Comparison of ENCODE assay signal across 24 cellular contexts in the genomic region with DNA sequence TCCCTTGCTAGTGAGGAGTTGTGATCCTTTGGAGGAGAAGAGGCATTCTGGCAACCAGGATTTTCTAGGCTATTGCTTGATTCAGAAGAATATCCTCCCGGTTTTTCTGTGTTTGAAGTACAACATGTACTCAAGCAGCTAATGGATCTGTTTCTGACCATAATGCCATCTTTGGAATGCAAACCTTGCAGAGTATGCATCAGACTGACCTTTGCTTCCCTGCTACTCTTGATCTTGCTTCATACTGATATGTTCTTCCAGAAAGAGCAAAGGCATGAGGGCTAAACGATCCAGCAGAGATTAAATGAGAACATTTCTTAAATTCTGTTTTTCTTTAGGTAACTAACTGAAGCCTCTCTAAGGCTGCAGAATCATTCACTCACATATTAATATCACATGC.
DNase-seq lines count a peak whose midpoint lies in the region; ATAC-seq and TF ChIP-seq lines count a peak whose summit lies in the region.
"Had no signal": no experiment of that assay in that cellular context is flagged by ENCODE, and none has a peak within 500 bp of the region (broad histone marks: within the 10 kb centered on the region; RNA-seq: fewer than 3 reads in every experiment).

No MANE protein-coding gene starts in this region.

- POLR2A ChIA-PET in IMR-90 (lab: Charles Lee; ENCODE audit: unreplicated experiment): no interaction called here
- POLR2A ChIA-PET in naive thymus-derived CD4-positive, alpha-beta T cell (lab: Charles Lee): no interaction called here
- POLR2A ChIA-PET in activated CD4-positive, alpha-beta T cell treated with anti-CD3 and anti-CD28 coated beads, Interleukin-2, amount 10 ng/mL, durations not matched to agents 7 days and 5 days (lab: Charles Lee): no interaction called here

- H3K4me2 ChIP-seq in IMR-90 (ENCODE audit: low read depth, low read length) (peak overlapping the region; percentile 55; the same call in 1 of the 2 replicates), fibroblast of lung (ENCODE audit: extremely low read depth, insufficient read depth, low read length) (no peak overlapping the region)

- peaks cover 0 to 17% (median 0%) of the 10 kb centered on the region in 5 donors for H3K27me3 Mint-ChIP-seq in naive thymus-derived CD4-positive, alpha-beta T cell
- H3K27me3 Mint-ChIP-seq in activated CD4-positive, alpha-beta T cell treated with anti-CD3 and anti-CD28 coated beads, Interleukin-2, amount 10 ng/mL, durations not matched to agents 7 days and 5 days: peaks cover 2% of the 10 kb centered on the region
- H3K27me3 Mint-ChIP-seq: memory B cell; stimulated activated naive CD8-positive, alpha-beta T cell treated with anti-CD3 and anti-CD28 coated beads, Interleukin-15, amount 100 ng/mL, for 72 hours had no signal

- no peaks in the 10 kb centered on the region for H3K9me1 ChIP-seq in IMR-90 (ENCODE audit: insufficient read depth, low read length)

- in situ Hi-C loops in IMR-90 (cut with MboI; ENCODE audit: low sequenced_read_pairs): no loop called here

- H4K20me1 ChIP-seq in IMR-90 (ENCODE audit: insufficient read depth, low read length): no peaks in the 10 kb centered on the region
- no peaks in the 10 kb centered on the region for H4K20me1 ChIP-seq in fibroblast of lung (ENCODE audit: control insufficient read depth, extremely low read depth, insufficient read depth, low read length)

- H3K27me3 ChIP-seq in IMR-90 (ENCODE audit: control insufficient read depth, insufficient read depth, low read length) (no peaks in the 10 kb centered on the region), fibroblast of lung (ENCODE audit: control insufficient read depth, insufficient read depth, low read length) (no peaks in the 10 kb centered on the region), lower lobe of right lung (ENCODE audit: low read depth) (no peaks in the 10 kb centered on the region)
- no peaks in the 10 kb centered on the region for H3K27me3 ChIP-seq in naive thymus-derived CD4-positive, alpha-beta T cell (ENCODE audit: control insufficient read depth in 2 of 2, insufficient read depth in 2 of 2, low read length in 2 of 2)
- H3K27me3 ChIP-seq: transverse colon had no signal

- H3K9ac ChIP-seq in IMR-90 (ENCODE audit: low read depth, low read length) (no peak overlapping the region), fibroblast of lung (ENCODE audit: insufficient read depth, low read length) (no peak overlapping the region)

- peak overlapping the region; percentile 76; the same call in 1 of the 2 replicates for H3K23ac ChIP-seq in IMR-90 (ENCODE audit: low read depth, low read length)

- no TSS peak for BruUV-seq in IMR-90 (replicated peaks; lab: Mats Ljungman, UMichigan)

- peak overlapping the region; percentile 94; the same call in 1 of the 2 replicates for H3K18ac ChIP-seq in IMR-90 (ENCODE audit: low read depth, low read length)

- peak overlapping the region; percentile 81 for H3K14ac ChIP-seq in IMR-90 (replicated peaks; ENCODE audit: low read depth, low read length)

- no peaks in the 10 kb centered on the region for H3K79me2 ChIP-seq in fibroblast of lung (ENCODE audit: control insufficient read depth, insufficient read depth, low read length)

- peak overlapping the region; percentile 50; the same call in 1 of the 2 replicates for H4K5ac ChIP-seq in IMR-90 (ENCODE audit: low read depth, low read length)

- peak overlapping the region; percentile 53 for H2BK20ac ChIP-seq in IMR-90 (ENCODE audit: low read depth, low read length)

- H2BK120ac ChIP-seq in IMR-90 (ENCODE audit: low read depth, low read length): peak overlapping the region; percentile 94

- H3K9me3 ChIP-seq in IMR-90 (ENCODE audit: control insufficient read depth, insufficient read depth, low read length): no peaks in the 10 kb centered on the region
- no peaks in the 10 kb centered on the region for H3K9me3 ChIP-seq in fibroblast of lung (ENCODE audit: control insufficient read depth, insufficient read depth, low read depth, low read length)
- H3K9me3 ChIP-seq in naive thymus-derived CD4-positive, alpha-beta T cell (ENCODE audit: control insufficient read depth in 2 of 3, low read length in 3 of 3): no peaks in the 10 kb centered on the region
- H3K9me3 ChIP-seq in lower lobe of right lung: no peaks in the 10 kb centered on the region
- H3K9me3 ChIP-seq: transverse colon had no signal

- peak overlapping the region; percentile 72 for H4K91ac ChIP-seq in IMR-90 (ENCODE audit: insufficient read depth, low read depth, low read length)

- dilution Hi-C loops in IMR-90 (cut with HindIII; ENCODE audit: low sequenced_read_pairs, unreplicated experiment): no loop called here

- TF ChIP-seq POLR2A in IMR-90 (IDR thresholded peaks at IDR 0.05; ENCODE audit: low read depth, low read length): no peak

- peaks cover 0 to 3% (median 0%) of the 10 kb centered on the region in 5 donors for H3K36me3 Mint-ChIP-seq in naive thymus-derived CD4-positive, alpha-beta T cell
- no peaks in the 10 kb centered on the region for H3K36me3 Mint-ChIP-seq in activated CD4-positive, alpha-beta T cell treated with anti-CD3 and anti-CD28 coated beads, Interleukin-2, amount 10 ng/mL, durations not matched to agents 7 days and 5 days (ENCODE audit: low read depth)
- H3K36me3 Mint-ChIP-seq: memory B cell had no signal

- peak overlapping the region; percentile 89 for H2BK5ac ChIP-seq in IMR-90 (ENCODE audit: low read depth, low read length, poor library complexity, severe bottlenecking)

- H3K4me1 ChIP-seq in IMR-90 (ENCODE audit: control insufficient read depth, insufficient read depth, low read length) (peaks cover 7% of the 10 kb centered on the region; the same call in 1 of the 2 replicates), fibroblast of lung (ENCODE audit: control insufficient read depth, extremely low read depth, insufficient read depth, low read length) (no peaks in the 10 kb centered on the region), lower lobe of right lung (no peaks in the 10 kb centered on the region)
- no peaks in the 10 kb centered on the region for H3K4me1 ChIP-seq in naive thymus-derived CD4-positive, alpha-beta T cell (ENCODE audit: control insufficient read depth in 2 of 2, insufficient read depth in 2 of 2, low read length in 2 of 2)
- H3K4me1 ChIP-seq: transverse colon had no signal

- peak overlapping the region; percentile 56; the same call in 1 of the 2 replicates for H2AK5ac ChIP-seq in IMR-90 (ENCODE audit: low read depth, low read length)

- CTCF ChIA-PET in IMR-90 (lab: Yijun Ruan, JAX): no interaction called here
- CTCF ChIA-PET in naive thymus-derived CD4-positive, alpha-beta T cell (lab: Charles Lee): no interaction called here
- CTCF ChIA-PET in activated CD4-positive, alpha-beta T cell treated with anti-CD3 and anti-CD28 coated beads, Interleukin-2, amount 10 ng/mL, durations not matched to agents 7 days and 5 days (lab: Charles Lee): no interaction called here

- peak overlapping the region; percentile 32; the same call in 1 of the 2 replicates for H3K56ac ChIP-seq in IMR-90 (ENCODE audit: extremely low read depth, insufficient read depth, low read length)

- TF ChIP-seq CTCF in IMR-90 (conservative IDR thresholded peaks at IDR 0.05; ENCODE audit: low read depth, low read length): no peak
- TF ChIP-seq CTCF in fibroblast of lung (conservative IDR thresholded peaks at IDR 0.05 in 1 of 2, IDR thresholded peaks at IDR 0.05 in 1 of 2; ENCODE audit: low read depth in 1 of 2, low read length in 2 of 2): no peak
- no peak for TF ChIP-seq CTCF in lower lobe of right lung (IDR thresholded peaks at IDR 0.05)

- peaks cover 0 to 24% (median 11%) of the 10 kb centered on the region in 11 donors for H3K9me3 Mint-ChIP-seq in naive thymus-derived CD4-positive, alpha-beta T cell
- peaks cover 3% of the 10 kb centered on the region for H3K9me3 Mint-ChIP-seq in activated CD4-positive, alpha-beta T cell treated with anti-CD3 and anti-CD28 coated beads, Interleukin-2, amount 10 ng/mL, durations not matched to agents 7 days and 5 days
- H3K9me3 Mint-ChIP-seq: memory B cell had no signal

- H3K4me3 Mint-ChIP-seq in naive thymus-derived CD4-positive, alpha-beta T cell: no peak overlapping the region
- no peak overlapping the region for H3K4me3 Mint-ChIP-seq in activated CD4-positive, alpha-beta T cell treated with anti-CD3 and anti-CD28 coated beads, Interleukin-2, amount 10 ng/mL, durations not matched to agents 7 days and 5 days
- H3K4me3 Mint-ChIP-seq: memory B cell; stimulated activated naive CD8-positive, alpha-beta T cell treated with anti-CD3 and anti-CD28 coated beads, Interleukin-15, amount 100 ng/mL, for 72 hours had no signal

- no peaks in the 10 kb centered on the region for H3K4me1 Mint-ChIP-seq in naive thymus-derived CD4-positive, alpha-beta T cell
- no peaks in the 10 kb centered on the region for H3K4me1 Mint-ChIP-seq in activated CD4-positive, alpha-beta T cell treated with anti-CD3 and anti-CD28 coated beads, Interleukin-2, amount 10 ng/mL, durations not matched to agents 7 days and 5 days
- H3K4me1 Mint-ChIP-seq: memory B cell; stimulated activated naive CD8-positive, alpha-beta T cell treated with anti-CD3 and anti-CD28 coated beads, Interleukin-15, amount 100 ng/mL, for 72 hours had no signal

- DNase-seq in AG08396 (ENCODE audit: low spot score): peak; percentile 38
- DNase-seq in IMR-90: peak; percentile 69
- DNase-seq in fibroblast of lung (ENCODE audit: low read depth in 2 of 2): peak; percentile 33 to 71
- DNase-seq in non-pigmented ciliary epithelial cell (ENCODE audit: low read depth): peak; percentile 55
- DNase-seq in naive thymus-derived CD4-positive, alpha-beta T cell: no peak
- no peak for DNase-seq in lower lobe of right lung
- DNase-seq in activated CD4-positive, alpha-beta T cell treated with anti-CD3 and anti-CD28 coated beads, Interleukin-2, amount 10 ng/mL, durations not matched to agents 7 days and 5 days: no peak
- DNase-seq: activated CD4-positive, alpha-beta T cell treated with anti-CD3 and anti-CD28 coated beads, Interleukin-2, amount 50 U/mL, for 48 hours; activated effector memory CD4-positive, alpha-beta T cell treated with Interleukin-2 at 50 U/mL for 16 hours; dermis blood vessel endothelial cell; DMS153; kidney glomerular epithelial cell; NCI-H187; NCI-H526 treated with DMSO at 0.1 percent for 48 hours; occipital lobe; RPMI8226; stimulated activated CD4-positive, alpha-beta T cell treated with anti-CD3 and anti-CD28 coated beads, Interleukin-12 subunit alpha, Interleukin-12 subunit beta, amount 100 ng/mL, for 4 hours; stimulated activated naive CD8-positive, alpha-beta T cell treated with anti-CD3 and anti-CD28 coated beads, Interleukin-15, amount 100 ng/mL, for 72 hours; transverse colon had no signal

- H3K4ac ChIP-seq in IMR-90 (ENCODE audit: low read depth, low read length): peak overlapping the region; percentile 77

- H3K27ac ChIP-seq in IMR-90 (ENCODE audit: insufficient read depth, low read length) (0 out of 2 replicates have a peak overlapping the region, but pooled peaks have one; percentile 23), fibroblast of lung (ENCODE audit: insufficient read depth, low read length) (no peak overlapping the region), lower lobe of right lung (no peak overlapping the region)
- no peak overlapping the region for H3K27ac ChIP-seq in naive thymus-derived CD4-positive, alpha-beta T cell (ENCODE audit: low read depth, low read length)
- H3K27ac ChIP-seq: SK-N-MC, transverse colon, VCaP had no signal

- H3K4me3 ChIP-seq in IMR-90 (ENCODE audit: insufficient read depth, low read depth, low read length) (no peak overlapping the region), fibroblast of lung (replicated peaks in 1 of 4; ENCODE audit: control extremely low read depth in 1 of 4, insufficient read depth in 1 of 4, low read depth in 3 of 4, low read length in 4 of 4) (no peak overlapping the region), lower lobe of right lung (no peak overlapping the region)
- no peak overlapping the region for H3K4me3 ChIP-seq in naive thymus-derived CD4-positive, alpha-beta T cell (ENCODE audit: low read length)
- H3K4me3 ChIP-seq: SK-N-MC, transverse colon had no signal

- no peak for TF ChIP-seq RAD21 in IMR-90 (IDR thresholded peaks at IDR 0.05; ENCODE audit: low read length)

- intact Hi-C loops in IMR-90 (cut with micrococcal nuclease): no loop called here
- intact Hi-C loops in naive thymus-derived CD4-positive, alpha-beta T cell (cut with micrococcal nuclease): no loop called here
- intact Hi-C loops in lower lobe of right lung (cut with DNase I): no loop called here

- H2AFZ ChIP-seq in IMR-90 (replicated peaks; ENCODE audit: low read length, poor library complexity): no peak overlapping the region
- H2AFZ ChIP-seq in fibroblast of lung (ENCODE audit: low read length): no peak overlapping the region

- no peak overlapping the region for H3K27ac Mint-ChIP-seq in naive thymus-derived CD4-positive, alpha-beta T cell
- no peak overlapping the region for H3K27ac Mint-ChIP-seq in activated CD4-positive, alpha-beta T cell treated with anti-CD3 and anti-CD28 coated beads, Interleukin-2, amount 10 ng/mL, durations not matched to agents 7 days and 5 days
- H3K27ac Mint-ChIP-seq: memory B cell; stimulated activated naive CD8-positive, alpha-beta T cell treated with anti-CD3 and anti-CD28 coated beads, Interleukin-15, amount 100 ng/mL, for 72 hours had no signal

- 80% methylated on average over 1 of the region's 2 CpGs; no CpG with 5 or more reads in 1 of the 2 experiments for WGBS in IMR-90 (ENCODE audit: extremely low coverage in 2 of 2, insufficient read length in 1 of 2), 2 experiments

- no peak overlapping the region for H2AK9ac ChIP-seq in IMR-90 (replicated peaks; ENCODE audit: low read depth, low read length, poor library complexity)

- H3K36me3 ChIP-seq in IMR-90 (ENCODE audit: control insufficient read depth, insufficient read depth, low read length) (no peaks in the 10 kb centered on the region), fibroblast of lung (ENCODE audit: control insufficient read depth, insufficient read depth, low read length) (no peaks in the 10 kb centered on the region), lower lobe of right lung (no peaks in the 10 kb centered on the region)
- H3K36me3 ChIP-seq in naive thymus-derived CD4-positive, alpha-beta T cell (ENCODE audit: control insufficient read depth in 2 of 3, insufficient read depth in 3 of 3, low read length in 3 of 3): no peaks in the 10 kb centered on the region
- H3K36me3 ChIP-seq: transverse colon had no signal

- H3K79me1 ChIP-seq in IMR-90 (ENCODE audit: low read depth in 1 of 2, low read length in 2 of 2): no peaks in the 10 kb centered on the region

- peak overlapping the region in 1 of 2 experiments; percentile 82; a peak in 2 of 4 replicates for H4K8ac ChIP-seq in IMR-90 (ENCODE audit: low read depth in 2 of 2, low read length in 2 of 2)

- no peak overlapping the region for H2BK15ac ChIP-seq in IMR-90 (ENCODE audit: low read depth, low read length)

- peak; percentile 92 for ATAC-seq in IMR-90 (ENCODE audit: low read depth)
- ATAC-seq in naive thymus-derived CD4-positive, alpha-beta T cell: no peak
- ATAC-seq in lower lobe of right lung: no peak
- no peak for ATAC-seq in HG02981 (IDR thresholded peaks at IDR 0.05; ENCODE audit: unreplicated experiment)
- ATAC-seq: HCT116; stimulated activated naive CD8-positive, alpha-beta T cell treated with anti-CD3 and anti-CD28 coated beads, Interleukin-15, amount 100 ng/mL, for 72 hours had no signal

Comparison
In these comparisons a context has a peak if more than half of its experiments do, and no peak if none do; other contexts are left out.
1. DNase-seq: peak in AG08396 (single experiment), IMR-90 (single experiment), fibroblast of lung (2 of 2) and non-pigmented ciliary epithelial cell (single experiment); none in naive thymus-derived CD4-positive, alpha-beta T cell (0 of 9), lower lobe of right lung (single experiment) and activated CD4-positive, alpha-beta T cell treated with anti-CD3 and anti-CD28 coated beads, Interleukin-2, amount 10 ng/mL, durations not matched to agents 7 days and 5 days (single experiment).